8 cellular contexts compared by ENCODE assay signal in the genomic region with DNA sequence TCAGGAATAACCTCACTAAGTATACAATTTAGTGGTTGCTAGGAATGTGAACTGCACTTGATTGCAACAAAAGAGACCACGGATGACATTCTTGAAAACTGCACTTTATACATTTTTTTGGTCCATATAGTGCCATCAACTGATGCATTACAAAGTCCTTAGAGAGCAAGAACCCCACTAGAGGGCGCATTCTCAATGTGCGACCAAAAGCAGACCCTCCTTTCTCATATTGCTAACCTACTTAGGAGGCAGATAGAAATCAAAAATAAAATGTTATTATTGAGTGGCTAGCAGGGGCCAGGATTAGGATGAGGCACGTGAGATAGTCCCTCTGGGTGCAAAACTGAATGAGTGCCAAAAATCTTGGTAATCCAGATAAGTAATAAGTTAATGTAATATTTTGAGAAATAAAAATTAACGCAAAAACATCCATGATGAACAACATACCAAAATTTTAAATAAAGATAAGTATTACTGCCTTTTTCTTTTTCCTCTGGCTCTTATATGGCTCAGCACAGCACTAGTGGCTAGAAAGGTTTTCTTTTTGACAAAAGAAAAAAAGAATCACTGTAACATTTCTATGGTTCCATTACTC.
A peak's percentile ranks its signal among the peaks of the same experiment; 100 is the strongest.
DNase-seq lines count a peak whose midpoint lies in the region; ATAC-seq and TF ChIP-seq lines count a peak whose summit lies in the region.

No MANE protein-coding gene starts in this region.

- no peaks in the 10 kb centered on the region for H3K9me3 ChIP-seq in heart left ventricle
- no peaks in the 10 kb centered on the region for H3K9me3 ChIP-seq in right cardiac atrium (ENCODE audit: control insufficient read depth, low read length)
- H3K9me3 ChIP-seq in T-helper 17 cell (ENCODE audit: control insufficient read depth, low read length, poor library complexity, severe bottlenecking), result no peaks in the 10 kb centered on the region

- DNase-seq in heart left ventricle (peak in 3 of 5 donors; percentile 26 to 30 (median 28)), right cardiac atrium (no peak), HT-29 (ENCODE audit: low spot score) (peak; percentile 72), SK-MEL-5 (ENCODE audit: low read depth, low spot score) (peak; percentile 71), fibroblast of the conjunctiva (ENCODE audit: low read depth) (peak; percentile 34), T-helper 17 cell (no peak)
- peak; percentile 21 to 34 for DNase-seq in stimulated activated CD4-positive, alpha-beta T cell treated with anti-CD3 and anti-CD28 coated beads, Interleukin-2, amount 100 ng/mL, for 24 hours

- peaks cover 10% of the 10 kb centered on the region for H3K27me3 Mint-ChIP-seq in T-helper 17 cell

- H3K27ac Mint-ChIP-seq in T-helper 17 cell, result no peak overlapping the region

- 25 to 32% (median 29%) methylated on average over 5 of the region's 5 CpGs for WGBS in heart left ventricle, 4 donors
- WGBS in right cardiac atrium, result 23% methylated on average over 5 of the region's 5 CpGs

- peak; percentile 31 to 68 (median 48) for TF ChIP-seq CTCF in heart left ventricle (IDR thresholded peaks at IDR 0.05)

- intact Hi-C loops in heart left ventricle (cut with DNase I) (no loop called here), right cardiac atrium (cut with DNase I) (no loop called here)

- TF ChIP-seq POLR2A in heart left ventricle (IDR thresholded peaks at IDR 0.05), result no peak

- H3K27me3 ChIP-seq in heart left ventricle (no peaks in the 10 kb centered on the region), right cardiac atrium (ENCODE audit: control insufficient read depth, insufficient read depth) (no peaks in the 10 kb centered on the region)

- H3K4me1 ChIP-seq in heart left ventricle, result peaks cover 0 to 11% (median 0%) of the 10 kb centered on the region in 12 donors
- H3K4me1 ChIP-seq in right cardiac atrium (ENCODE audit: control insufficient read depth, insufficient read depth, low read length), result no peaks in the 10 kb centered on the region

- H3K36me3 ChIP-seq in heart left ventricle, result no peaks in the 10 kb centered on the region

- peak in 2 of 4 donors; percentile 45 to 63 for ATAC-seq in heart left ventricle
- no peak for ATAC-seq in right cardiac atrium
- peak; percentile 91 for ATAC-seq in GM21515 (IDR thresholded peaks at IDR 0.05; ENCODE audit: unreplicated experiment)
- no peak for ATAC-seq in T-helper 17 cell

- H3K4me3 Mint-ChIP-seq in T-helper 17 cell, result no peak overlapping the region

- in situ Hi-C loops in SK-MEL-5 (cut with HindIII; ENCODE audit: low pct_unique_long_range_greater_than_20kb, low sequenced_read_pairs), result no loop called here

- peak overlapping the region in 5 of 12 donors; percentile 8 to 67 (median 56) for H3K27ac ChIP-seq in heart left ventricle
- no peak overlapping the region for H3K27ac ChIP-seq in right cardiac atrium (ENCODE audit: low read length)

- H3K4me1 Mint-ChIP-seq in T-helper 17 cell, result no peaks in the 10 kb centered on the region

- H3K36me3 Mint-ChIP-seq in T-helper 17 cell (ENCODE audit: low read depth), result no peaks in the 10 kb centered on the region

- no peak overlapping the region for H3K4me3 ChIP-seq in heart left ventricle
- no peak overlapping the region for H3K4me3 ChIP-seq in right cardiac atrium (ENCODE audit: low read length)

Comparison
In these comparisons a context has a peak if more than half of its experiments do, and no peak if none do; other contexts are left out.
1. DNase-seq: peak in heart left ventricle (3 of 5), HT-29 (single experiment), SK-MEL-5 (single experiment), fibroblast of the conjunctiva (single experiment) and stimulated activated CD4-positive, alpha-beta T cell treated with anti-CD3 and anti-CD28 coated beads, Interleukin-2, amount 100 ng/mL, for 24 hours (2 of 2); none in right cardiac atrium (0 of 3) and T-helper 17 cell (0 of 3).